Comparison of ENCODE assay signal across 18 cellular contexts in genomic region chr16:3770530-3770929, GRCh38. TPM values are rescaled to one million over a fixed set of nuclear protein-coding genes. Genes with fewer than 3 reads are reported as not detected.
DNase-seq lines count a peak whose midpoint lies in the region; ATAC-seq, FAIRE-seq and TF ChIP-seq lines count a peak whose summit lies in the region.
"Had no signal": no experiment of that assay in that cellular context is flagged by ENCODE, and none has a peak within 500 bp of the region (broad histone marks: within the 10 kb centered on the region; RNA-seq: fewer than 3 reads in every experiment).

No MANE protein-coding gene starts in this region.

- DNase-seq in activated T-cell treated with anti-CD3 and anti-CD28 coated beads, Interleukin-2, amount 50 U/mL, for 24 hours = no peak
- DNase-seq in activated T-cell treated with anti-CD3 and anti-CD28 coated beads, Interleukin-2, amount 50 U/mL, for 4 hours = no peak
- no peak for DNase-seq in activated B cell treated with CpG ODN at 0.5 μM for 24 hours
- no peak for DNase-seq in HepG2 (ENCODE audit: low spot score)
- DNase-seq in stimulated activated naive B cell treated with anti-CD40 and anti-IgM and Interleukin-4, amounts not matched to agents 10 μg/mL and 1 μg/mL and 100 μg/mL, for 72 hours = no peak
- no peak for DNase-seq in breast epithelium (ENCODE audit: low spot score in 2 of 2)
- DNase-seq in NCI-H1048 (lab: John Stamatoyannopoulos, UW) = no peak
- no peak for DNase-seq in posterior cingulate gyrus
- DNase-seq: CD8-positive, alpha-beta memory T cell; GF-D8; GOT3; HFFc6; MM.1S; NCI-H1105 treated with DMSO at 0.1 percent for 48 hours; NCI-H187 treated with DMSO at 0.1 percent for 48 hours; NCI-H2171; NCI-H82; SHP77 treated with DMSO at 0.1 percent for 48 hours had no signal

- H3K4me1 ChIP-seq in HepG2 (ENCODE audit: insufficient read depth, low read length) (no peaks in the 10 kb centered on the region), breast epithelium (no peaks in the 10 kb centered on the region)

- TF ChIP-seq CTCF in activated B cell treated with CpG ODN at 0.5 μM for 24 hours (IDR thresholded peaks at IDR 0.05) (no peak), HepG2 (CRISPR knock-in tag; IDR thresholded peaks at IDR 0.05) (no peak), breast epithelium (IDR thresholded peaks at IDR 0.05) (no peak)

- no peak for TF ChIP-seq RAD21 in HepG2 (CRISPR knock-in tag; IDR thresholded peaks at IDR 0.05)

- H3K27ac ChIP-seq in HepG2 (ENCODE audit: extremely low read length, insufficient read depth, low read length) (no peak overlapping the region), breast epithelium (no peak overlapping the region)

- H4K20me1 ChIP-seq in HepG2 (ENCODE audit: insufficient read depth, low read length) = no peaks in the 10 kb centered on the region

- H3K4me3 ChIP-seq in HepG2 (replicated peaks in 1 of 3; ENCODE audit: insufficient read depth in 1 of 3, low read depth in 2 of 3, low read length in 3 of 3) (no peak overlapping the region), breast epithelium (no peak overlapping the region)

- CTCF ChIA-PET in activated B cell treated with CpG ODN at 0.5 μM for 24 hours (lab: Charles Lee) = no interaction called here
- CTCF ChIA-PET in HepG2 (lab: Yijun Ruan, JAX; ENCODE audit: low intra/inter-chr PET ratio, low total read pairs) = no interaction called here

- H3K27me3 Mint-ChIP-seq in activated T-cell treated with anti-CD3 and anti-CD28 coated beads, Interleukin-2, amount 50 U/mL, for 24 hours = no peaks in the 10 kb centered on the region
- H3K27me3 Mint-ChIP-seq in activated T-cell treated with anti-CD3 and anti-CD28 coated beads, Interleukin-2, amount 50 U/mL, for 4 hours (ENCODE audit: low read depth) = no peaks in the 10 kb centered on the region
- no peaks in the 10 kb centered on the region for H3K27me3 Mint-ChIP-seq in activated B cell treated with CpG ODN at 0.5 μM for 24 hours
- H3K27me3 Mint-ChIP-seq in stimulated activated naive B cell treated with anti-CD40 and anti-IgM and Interleukin-4, amounts not matched to agents 10 μg/mL and 1 μg/mL and 100 μg/mL, for 72 hours = no peaks in the 10 kb centered on the region

- no peak for TF ChIP-seq POLR2A in HepG2 (IDR thresholded peaks at IDR 0.05; ENCODE audit: insufficient read depth in 1 of 2, low read depth in 2 of 2, low read length in 2 of 2)
- no peak for TF ChIP-seq POLR2A in breast epithelium (IDR thresholded peaks at IDR 0.05)

- POLR2A ChIA-PET in activated B cell treated with CpG ODN at 0.5 μM for 24 hours (lab: Charles Lee) (no interaction called here), HepG2 (lab: Yijun Ruan, JAX) (no interaction called here)

- H3K79me2 ChIP-seq in HepG2 (ENCODE audit: insufficient read depth, low read length) = no peaks in the 10 kb centered on the region

- intact Hi-C loops in activated B cell treated with CpG ODN at 0.5 μM for 24 hours (cut with micrococcal nuclease) (no loop called here), HepG2 (cut with micrococcal nuclease; ENCODE audit: unreplicated experiment) (no loop called here), breast epithelium (cut with DNase I; ENCODE audit: low total_unique reads) (no loop called here), posterior cingulate gyrus (cut with DNase I) (loop anchor here (10.0 kb wide), 1 partner anchor 104 kb away; no protein-coding TSS in a partner anchor)

- H3K4me2 ChIP-seq in HepG2 (ENCODE audit: low read depth, low read length) = no peak overlapping the region

- H3K4me3 Mint-ChIP-seq in activated T-cell treated with anti-CD3 and anti-CD28 coated beads, Interleukin-2, amount 50 U/mL, for 24 hours = no peak overlapping the region
- no peak overlapping the region for H3K4me3 Mint-ChIP-seq in activated T-cell treated with anti-CD3 and anti-CD28 coated beads, Interleukin-2, amount 50 U/mL, for 4 hours
- H3K4me3 Mint-ChIP-seq in activated B cell treated with CpG ODN at 0.5 μM for 24 hours = no peak overlapping the region
- no peak overlapping the region for H3K4me3 Mint-ChIP-seq in stimulated activated naive B cell treated with anti-CD40 and anti-IgM and Interleukin-4, amounts not matched to agents 10 μg/mL and 1 μg/mL and 100 μg/mL, for 72 hours
- H3K4me3 Mint-ChIP-seq: CD8-positive, alpha-beta memory T cell; HFFc6 had no signal

- in situ Hi-C loops in HepG2 (cut with HindIII; ENCODE audit: extremely low pct_ligation_motif_present, low pct_unique_long_range_greater_than_20kb) = no loop called here

- TF ChIP-seq EP300 in HepG2 (IDR thresholded peaks at IDR 0.05; ENCODE audit: low read depth in 2 of 2, low read length in 2 of 2) (no peak), HepG2 (CRISPR knock-in tag; IDR thresholded peaks at IDR 0.05; ENCODE audit: borderline replicate concordance) (no peak)

- FAIRE-seq in HepG2 (lab: Jason Lieb, UNC) = no peak

- no peak overlapping the region for H2AFZ ChIP-seq in HepG2 (ENCODE audit: low read length)

- no TSS peak for BruUV-seq in HepG2 (replicated peaks; lab: Mats Ljungman, UMichigan)

- no peaks in the 10 kb centered on the region for H3K9me3 Mint-ChIP-seq in activated T-cell treated with anti-CD3 and anti-CD28 coated beads, Interleukin-2, amount 50 U/mL, for 24 hours
- no peaks in the 10 kb centered on the region for H3K9me3 Mint-ChIP-seq in activated T-cell treated with anti-CD3 and anti-CD28 coated beads, Interleukin-2, amount 50 U/mL, for 4 hours
- H3K9me3 Mint-ChIP-seq in activated B cell treated with CpG ODN at 0.5 μM for 24 hours = no peaks in the 10 kb centered on the region
- H3K9me3 Mint-ChIP-seq in stimulated activated naive B cell treated with anti-CD40 and anti-IgM and Interleukin-4, amounts not matched to agents 10 μg/mL and 1 μg/mL and 100 μg/mL, for 72 hours = no peaks in the 10 kb centered on the region
- H3K9me3 Mint-ChIP-seq: CD8-positive, alpha-beta memory T cell; HFFc6 had no signal

- H3K27ac Mint-ChIP-seq in activated T-cell treated with anti-CD3 and anti-CD28 coated beads, Interleukin-2, amount 50 U/mL, for 24 hours = peak overlapping the region; percentile 3
- H3K27ac Mint-ChIP-seq in activated B cell treated with CpG ODN at 0.5 μM for 24 hours = peak overlapping the region; percentile 31
- H3K27ac Mint-ChIP-seq in stimulated activated naive B cell treated with anti-CD40 and anti-IgM and Interleukin-4, amounts not matched to agents 10 μg/mL and 1 μg/mL and 100 μg/mL, for 72 hours = peak overlapping the region; percentile 79
- H3K27ac Mint-ChIP-seq: HFFc6 had no signal

- H3K27me3 ChIP-seq in HepG2 (ENCODE audit: control insufficient read depth in 1 of 2, insufficient read depth in 2 of 2, low read length in 2 of 2) (no peaks in the 10 kb centered on the region), breast epithelium (no peaks in the 10 kb centered on the region)

- no peak for ATAC-seq in activated T-cell treated with anti-CD3 and anti-CD28 coated beads, Interleukin-2, amount 50 U/mL, for 4 hours
- no peak for ATAC-seq in activated B cell treated with CpG ODN at 0.5 μM for 24 hours (ENCODE audit: low read depth)
- ATAC-seq in HepG2 = no peak
- no peak for ATAC-seq in stimulated activated naive B cell treated with anti-CD40 and anti-IgM and Interleukin-4, amounts not matched to agents 10 μg/mL and 1 μg/mL and 100 μg/mL, for 72 hours (replicated peaks)

- peaks cover 45 to 91% of the 10 kb centered on the region in 2 experiments for H3K36me3 ChIP-seq in HepG2 (replicated peaks in 1 of 2; ENCODE audit: control insufficient read depth in 1 of 2, insufficient read depth in 2 of 2, low read length in 2 of 2)
- H3K36me3 ChIP-seq in breast epithelium = peaks cover 9% of the 10 kb centered on the region

- no peaks in the 10 kb centered on the region for H3K4me1 Mint-ChIP-seq in activated T-cell treated with anti-CD3 and anti-CD28 coated beads, Interleukin-2, amount 50 U/mL, for 24 hours (ENCODE audit: low read depth)
- H3K4me1 Mint-ChIP-seq in activated T-cell treated with anti-CD3 and anti-CD28 coated beads, Interleukin-2, amount 50 U/mL, for 4 hours (ENCODE audit: low read depth) = no peaks in the 10 kb centered on the region
- peaks cover 11% of the 10 kb centered on the region for H3K4me1 Mint-ChIP-seq in activated B cell treated with CpG ODN at 0.5 μM for 24 hours
- H3K4me1 Mint-ChIP-seq in stimulated activated naive B cell treated with anti-CD40 and anti-IgM and Interleukin-4, amounts not matched to agents 10 μg/mL and 1 μg/mL and 100 μg/mL, for 72 hours = peaks cover 11 to 12% of the 10 kb centered on the region in 2 donors

- WGBS in HepG2 (ENCODE audit: low lambda C conversion rate) = 97% methylated on average over 13 of the region's 13 CpGs

- no peak overlapping the region for H3K9ac ChIP-seq in HepG2 (ENCODE audit: insufficient read depth, low read depth, low read length)

- peaks cover 92% of the 10 kb centered on the region for H3K36me3 Mint-ChIP-seq in activated T-cell treated with anti-CD3 and anti-CD28 coated beads, Interleukin-2, amount 50 U/mL, for 24 hours (ENCODE audit: low read depth)
- peaks cover 48% of the 10 kb centered on the region for H3K36me3 Mint-ChIP-seq in activated T-cell treated with anti-CD3 and anti-CD28 coated beads, Interleukin-2, amount 50 U/mL, for 4 hours (ENCODE audit: insufficient read depth)
- H3K36me3 Mint-ChIP-seq in activated B cell treated with CpG ODN at 0.5 μM for 24 hours (ENCODE audit: low read depth) = peaks cover 88% of the 10 kb centered on the region
- peaks cover 30 to 53% of the 10 kb centered on the region in 2 donors for H3K36me3 Mint-ChIP-seq in stimulated activated naive B cell treated with anti-CD40 and anti-IgM and Interleukin-4, amounts not matched to agents 10 μg/mL and 1 μg/mL and 100 μg/mL, for 72 hours

- H3K9me3 ChIP-seq in HepG2 (ENCODE audit: low read length) (no peaks in the 10 kb centered on the region), breast epithelium (no peaks in the 10 kb centered on the region)

RNA-seq across cellular contexts. Expression of gene TRAP1, which starts 53.2 kb away (rescaled TPM):
- total RNA-seq in activated T-cell treated with anti-CD3 and anti-CD28 coated beads, Interleukin-2, amount 50 U/mL, for 4 hours = 100 to 1,000 TPM; 429 to 526 (median 435) TPM
- total RNA-seq in activated B cell treated with CpG ODN at 0.5 μM for 24 hours (78.7 and 82.2 TPM in 2 replicates), HepG2 (2016; rRNA removed; fragmentation: Illumina TruSeq; extraction: Trizol) (112 and 127 TPM in 2 replicates), breast epithelium (10 to 100 TPM; 44.8 to 69.5 (median 51.4) TPM)
- 28.9 and 31.8 TPM in 2 replicates for total RNA-seq in HepG2 (2016; cell fraction: cytosol; rRNA removed; fragmentation: Illumina TruSeq; extraction: Trizol; ENCODE audit: low read depth)
- 104 and 130 TPM in 2 replicates for total RNA-seq in HepG2 (2016; cell fraction: insoluble cytoplasmic fraction; rRNA removed; fragmentation: Illumina TruSeq; extraction: Trizol)
- total RNA-seq in HepG2 (2016; cell fraction: membrane; rRNA removed; fragmentation: Illumina TruSeq; extraction: Trizol) = 40.6 and 42.7 TPM in 2 replicates
- 81.3 and 97.5 TPM in 2 replicates for total RNA-seq in HepG2 (2016; cell fraction: nucleus; rRNA removed; fragmentation: Illumina TruSeq; extraction: Trizol)
- 240 and 283 TPM in 2 replicates for polyA plus RNA-seq in HepG2 (2011; rRNA removed)
- polyA plus RNA-seq in HepG2 (2011; cell fraction: cytosol; rRNA removed) = 125 and 163 TPM in 2 replicates
- 405 and 449 TPM in 2 replicates for polyA plus RNA-seq in HepG2 (2011; cell fraction: nucleus; rRNA removed)
- 173 and 189 TPM in 2 replicates for polyA plus RNA-seq in HepG2 (2012)
- polyA plus RNA-seq in HepG2 (2016; cell fraction: cytosol; fragmentation: Illumina TruSeq; extraction: Trizol; ENCODE audit: low read depth) = 15.5 and 18.4 TPM in 2 replicates
- 106 and 121 TPM in 2 replicates for polyA plus RNA-seq in HepG2 (2016; cell fraction: insoluble cytoplasmic fraction; fragmentation: Illumina TruSeq; extraction: Trizol; ENCODE audit: low read depth)
- polyA plus RNA-seq in HepG2 (2016; cell fraction: membrane; fragmentation: Illumina TruSeq; extraction: Trizol; ENCODE audit: low read depth) = 25.7 and 26.7 TPM in 2 replicates
- 169 and 193 TPM in 2 replicates for polyA plus RNA-seq in HepG2 (2016; cell fraction: nucleus; fragmentation: Illumina TruSeq; extraction: Trizol; ENCODE audit: insufficient read depth, low read depth)
- polyA minus RNA-seq in HepG2 (2011; rRNA and poly(A)+ RNA removed; ENCODE audit: low replicate concordance) = 623 and 697 TPM in 2 replicates
- polyA minus RNA-seq in HepG2 (2011; cell fraction: cytosol; rRNA and poly(A)+ RNA removed) = 98.0 and 120 TPM in 2 replicates
- 105 and 109 TPM in 2 replicates for polyA minus RNA-seq in HepG2 (2011; cell fraction: nucleus; rRNA and poly(A)+ RNA removed)

Comparison
In these comparisons a context has a peak if more than half of its experiments do, and no peak if none do; other contexts are left out.
1. H3K27ac Mint-ChIP-seq: peak in every context shown above with its lines; median percentile 79 in stimulated activated naive B cell treated with anti-CD40 and anti-IgM and Interleukin-4, amounts not matched to agents 10 μg/mL and 1 μg/mL and 100 μg/mL, for 72 hours; 31 in activated B cell treated with CpG ODN at 0.5 μM for 24 hours; 3 in activated T-cell treated with anti-CD3 and anti-CD28 coated beads, Interleukin-2, amount 50 U/mL, for 24 hours.